ENCODE assay signal across 14 cellular contexts in genomic region chr5:61362796-61363364, GRCh38. TPM values are rescaled to one million over a fixed set of nuclear protein-coding genes. Genes with fewer than 3 reads are reported as not detected.
A peak's percentile ranks its signal among the peaks of the same experiment; 100 is the strongest.
DNase-seq lines count a peak whose midpoint lies in the region; ATAC-seq and TF ChIP-seq lines count a peak whose summit lies in the region.
"Had no signal": no experiment of that assay in that cellular context is flagged by ENCODE, and none has a peak within 500 bp of the region (broad histone marks: within the 10 kb centered on the region; RNA-seq: fewer than 3 reads in every experiment).

No MANE protein-coding gene starts in this region.

- TF ChIP-seq EP300 in upper lobe of left lung (IDR thresholded peaks at IDR 0.05), result no peak

- no peak for TF ChIP-seq POLR2A in upper lobe of left lung (IDR thresholded peaks at IDR 0.05)

- H3K27me3 Mint-ChIP-seq in activated T-cell treated with anti-CD3 and anti-CD28 coated beads, Interleukin-2, amount 50 U/mL, for 72 hours (ENCODE audit: low read depth), result no peaks in the 10 kb centered on the region
- no peaks in the 10 kb centered on the region for H3K27me3 Mint-ChIP-seq in neural progenitor cell (ENCODE audit: insufficient read depth, low read depth)

- H3K4me1 ChIP-seq in neural progenitor cell, result peaks cover 28% of the 10 kb centered on the region
- peaks cover 0 to 17% (median 8%) of the 10 kb centered on the region in 4 donors for H3K4me1 ChIP-seq in upper lobe of left lung
- H3K4me1 ChIP-seq: SJSA1 had no signal

- H3K27me3 ChIP-seq in neural progenitor cell, result no peaks in the 10 kb centered on the region
- no peaks in the 10 kb centered on the region for H3K27me3 ChIP-seq in upper lobe of left lung
- H3K27me3 ChIP-seq: SJSA1, stomach had no signal

- H3K36me3 Mint-ChIP-seq in activated T-cell treated with anti-CD3 and anti-CD28 coated beads, Interleukin-2, amount 50 U/mL, for 72 hours (ENCODE audit: insufficient read depth in 2 of 2), result peaks cover 1 to 2% of the 10 kb centered on the region in 2 donors
- peaks cover 39% of the 10 kb centered on the region for H3K36me3 Mint-ChIP-seq in neural progenitor cell

- peaks cover 19% of the 10 kb centered on the region for H3K4me1 Mint-ChIP-seq in activated T-cell treated with anti-CD3 and anti-CD28 coated beads, Interleukin-2, amount 50 U/mL, for 72 hours (ENCODE audit: low read depth)
- peaks cover 34% of the 10 kb centered on the region for H3K4me1 Mint-ChIP-seq in neural progenitor cell

- H4K20me1 ChIP-seq in neural progenitor cell (ENCODE audit: low read depth), result peaks cover 99% of the 10 kb centered on the region

- no peak overlapping the region for H3K9ac ChIP-seq in neural progenitor cell

- H3K27ac Mint-ChIP-seq in activated T-cell treated with anti-CD3 and anti-CD28 coated beads, Interleukin-2, amount 50 U/mL, for 72 hours, result peak overlapping the region; percentile 82
- no peak overlapping the region for H3K27ac Mint-ChIP-seq in neural progenitor cell
- H3K27ac Mint-ChIP-seq: CD4-positive, CD25-positive, alpha-beta regulatory T cell had no signal

- DNase-seq in activated T-cell treated with anti-CD3 and anti-CD28 coated beads, Interleukin-2, amount 50 U/mL, for 72 hours, result peak; percentile 5 to 8
- no peak for DNase-seq in activated T-cell treated with anti-CD3 and anti-CD28 coated beads, Interleukin-2, amount 50 U/mL, for 48 hours
- DNase-seq in M059J (ENCODE audit: low read depth) (peak; percentile 15), dermis blood vessel endothelial cell (peak; percentile 37), neural progenitor cell (ENCODE audit: low spot score) (peak; percentile 34), NCI-H510A (lab: John Stamatoyannopoulos, UW) (no peak), upper lobe of left lung (no peak)
- DNase-seq: CD4-positive, CD25-positive, alpha-beta regulatory T cell; NCI-H1048; stimulated activated CD4-positive, alpha-beta T cell treated with anti-CD3 and anti-CD28 coated beads, Interleukin-12 subunit alpha, Interleukin-12 subunit beta, amount 100 ng/mL, for 4 hours; stomach had no signal

- no peaks in the 10 kb centered on the region for H3K9me3 ChIP-seq in neural progenitor cell (ENCODE audit: low read depth)
- H3K9me3 ChIP-seq in upper lobe of left lung, result no peaks in the 10 kb centered on the region
- H3K9me3 ChIP-seq: SJSA1, stomach had no signal

- no peak overlapping the region for H3K4me3 ChIP-seq in neural progenitor cell
- no peak overlapping the region for H3K4me3 ChIP-seq in upper lobe of left lung
- H3K4me3 ChIP-seq: SJSA1, stomach had no signal

- TF ChIP-seq CTCF in neural progenitor cell (IDR thresholded peaks at IDR 0.05) (peak; percentile 45), upper lobe of left lung (IDR thresholded peaks at IDR 0.05) (no peak)

- ATAC-seq in activated T-cell treated with anti-CD3 and anti-CD28 coated beads, Interleukin-2, amount 50 U/mL, for 72 hours (replicated peaks in 1 of 2), result peak in 1 of 2 donors; percentile 48
- ATAC-seq in upper lobe of left lung (ENCODE audit: low FRiP score in 2 of 2), result no peak
- ATAC-seq in HG03159 (IDR thresholded peaks at IDR 0.05; ENCODE audit: unreplicated experiment), result no peak
- ATAC-seq: left lobe of liver had no signal

- H3K27ac ChIP-seq in neural progenitor cell (no peak overlapping the region), upper lobe of left lung (no peak overlapping the region)
- H3K27ac ChIP-seq: SJSA1, stomach had no signal

- H3F3A ChIP-seq in neural progenitor cell (ENCODE audit: low read depth), result no peaks in the 10 kb centered on the region

- WGBS in upper lobe of left lung, 2 donors, result 92 to 93% methylated on average over 2 of the region's 2 CpGs

- no peak overlapping the region for H2AFZ ChIP-seq in neural progenitor cell (replicated peaks)

- no peak overlapping the region for H3K4me2 ChIP-seq in neural progenitor cell

- H3K79me2 ChIP-seq in neural progenitor cell (ENCODE audit: low read depth), result peaks cover 99% of the 10 kb centered on the region

- H3K36me3 ChIP-seq in neural progenitor cell, result no peaks in the 10 kb centered on the region
- no peaks in the 10 kb centered on the region for H3K36me3 ChIP-seq in upper lobe of left lung

- no peak overlapping the region for H3K4me3 Mint-ChIP-seq in activated T-cell treated with anti-CD3 and anti-CD28 coated beads, Interleukin-2, amount 50 U/mL, for 72 hours
- no peak overlapping the region for H3K4me3 Mint-ChIP-seq in neural progenitor cell
- H3K4me3 Mint-ChIP-seq: CD4-positive, CD25-positive, alpha-beta regulatory T cell had no signal

- H3K9me3 Mint-ChIP-seq in activated T-cell treated with anti-CD3 and anti-CD28 coated beads, Interleukin-2, amount 50 U/mL, for 72 hours, result peaks cover 0 to 1% of the 10 kb centered on the region in 2 donors
- peaks cover 8% of the 10 kb centered on the region for H3K9me3 Mint-ChIP-seq in neural progenitor cell

RNA-seq across cellular contexts. Expression of gene ZSWIM6, which starts 30.8 kb away (rescaled TPM):
- 1 to 10 TPM; 6.9 to 8.6 TPM for total RNA-seq in activated T-cell treated with anti-CD3 and anti-CD28 coated beads, Interleukin-2, amount 50 U/mL, for 72 hours
- 5.3 and 10.9 TPM in 2 replicates for total RNA-seq in M059J (2014; rRNA removed; shearing (Covaris generic))
- 9.4 and 11.6 TPM in 2 replicates for total RNA-seq in dermis blood vessel endothelial cell
- total RNA-seq in neural progenitor cell (ENCODE audit: low replicate concordance), result 25.3 and 32.2 TPM in 2 replicates
- 10 to 100 TPM; 10.5 to 22.3 (median 15.7) TPM for total RNA-seq in upper lobe of left lung

Comparison
In these comparisons a context has a peak if more than half of its experiments do, and no peak if none do; other contexts are left out.
1. DNase-seq: peak in activated T-cell treated with anti-CD3 and anti-CD28 coated beads, Interleukin-2, amount 50 U/mL, for 72 hours (2 of 2), M059J (single experiment), dermis blood vessel endothelial cell (single experiment) and neural progenitor cell (single experiment); none in activated T-cell treated with anti-CD3 and anti-CD28 coated beads, Interleukin-2, amount 50 U/mL, for 48 hours (0 of 2), NCI-H510A (single experiment) and upper lobe of left lung (0 of 2).